In the genomic region with DNA sequence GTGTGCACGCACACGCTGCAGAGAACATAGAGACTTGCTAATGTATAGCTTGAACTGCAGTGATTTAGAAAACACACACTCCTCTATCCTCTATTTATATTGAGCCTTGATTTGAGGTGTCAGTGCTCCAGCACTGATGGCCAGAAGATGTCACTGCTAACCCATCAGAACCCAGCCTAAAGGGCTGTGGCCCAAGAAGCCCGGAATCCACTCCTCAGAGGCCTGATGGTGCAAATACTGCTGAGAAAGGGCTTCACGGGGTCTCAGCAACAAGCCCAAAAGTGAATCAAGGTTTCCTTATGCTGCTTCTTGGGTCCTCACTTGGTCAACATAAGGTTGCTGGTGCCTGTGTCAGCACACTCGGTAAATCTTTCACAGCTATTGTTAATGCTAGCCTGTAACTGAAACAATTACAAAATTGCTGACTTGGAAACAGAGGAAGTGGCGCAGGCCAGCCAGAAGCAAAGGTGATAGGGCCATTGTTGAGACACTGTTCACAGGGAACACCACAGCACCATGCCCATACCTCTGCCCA, we compare ENCODE assay signal across 8 cellular contexts.
A peak's percentile ranks its signal among the peaks of the same experiment; 100 is the strongest.
DNase-seq lines count a peak whose midpoint lies in the region; ATAC-seq and TF ChIP-seq lines count a peak whose summit lies in the region.

No MANE protein-coding gene starts in this region.

- peaks cover 0 to 56% of the 10 kb centered on the region in 2 donors for H3K36me3 ChIP-seq in left lung

- ATAC-seq in left lung (peak; percentile 93), HG03342 (IDR thresholded peaks at IDR 0.05; ENCODE audit: unreplicated experiment) (no peak)

- intact Hi-C loops in left lung (cut with DNase I) = loop anchor here in 1 of 2 donors (5.0 kb wide), 2 partner anchors 172 to 442 kb away; no protein-coding TSS in a partner anchor

- H3K4me3 ChIP-seq in coronary artery (no peak overlapping the region), left lung (no peak overlapping the region)

- peaks cover 0 to 27% of the 10 kb centered on the region in 2 donors for H3K4me1 ChIP-seq in left lung

- peak; percentile 5 for DNase-seq in activated CD4-positive, CD25-positive, alpha-beta regulatory T cell treated with anti-CD3 and anti-CD28 coated beads, Interleukin-2, amount 50 U/mL, for 16 hours (ENCODE audit: low read depth, low spot score)
- DNase-seq in activated CD4-positive, CD25-positive, alpha-beta regulatory T cell treated with anti-CD3 and anti-CD28 coated beads, Interleukin-2, amount 50 U/mL, for 72 hours = no peak
- peak; percentile 58 for DNase-seq in NCI-H1092 treated with DMSO at 0.1 percent for 48 hours (lab: John Stamatoyannopoulos, UW)
- DNase-seq in activated CD4-positive, alpha-beta T cell treated with anti-CD3 and anti-CD28 coated beads for 4 hours = peak; percentile 25 to 41
- no peak for DNase-seq in coronary artery (ENCODE audit: low spot score)
- peak in 1 of 2 donors; percentile 54 for DNase-seq in left lung
- DNase-seq in stimulated activated CD8-positive, alpha-beta memory T cell treated with anti-CD3 and anti-CD28 coated beads, Interleukin-12 subunit alpha, Interleukin-12 subunit beta, amount 100 ng/mL, for 1 hour (ENCODE audit: low read depth) = peak; percentile 9

- H3K27me3 ChIP-seq in left lung = no peaks in the 10 kb centered on the region

- no peaks in the 10 kb centered on the region for H3K9me3 ChIP-seq in left lung

- peak overlapping the region in 1 of 2 donors; percentile 44 for H3K27ac ChIP-seq in coronary artery
- H3K27ac ChIP-seq in left lung = no peak overlapping the region

- TF ChIP-seq CTCF in coronary artery (IDR thresholded peaks at IDR 0.05) (peak; percentile 46), left lung (IDR thresholded peaks at IDR 0.05) (peak; percentile 31 to 46)

Comparison
In these comparisons a context has a peak if more than half of its experiments do, and no peak if none do; other contexts are left out.
1. DNase-seq: peak in activated CD4-positive, CD25-positive, alpha-beta regulatory T cell treated with anti-CD3 and anti-CD28 coated beads, Interleukin-2, amount 50 U/mL, for 16 hours (single experiment), NCI-H1092 treated with DMSO at 0.1 percent for 48 hours (single experiment), activated CD4-positive, alpha-beta T cell treated with anti-CD3 and anti-CD28 coated beads for 4 hours (2 of 2) and stimulated activated CD8-positive, alpha-beta memory T cell treated with anti-CD3 and anti-CD28 coated beads, Interleukin-12 subunit alpha, Interleukin-12 subunit beta, amount 100 ng/mL, for 1 hour (single experiment); none in activated CD4-positive, CD25-positive, alpha-beta regulatory T cell treated with anti-CD3 and anti-CD28 coated beads, Interleukin-2, amount 50 U/mL, for 72 hours (single experiment) and coronary artery (single experiment).